In genomic region chr3:79517766-79518413, GRCh38 we compare ENCODE assay signal across 9 cellular contexts.
A peak's percentile ranks its signal among the peaks of the same experiment; 100 is the strongest.
DNase-seq lines count a peak whose midpoint lies in the region; ATAC-seq, FAIRE-seq and TF ChIP-seq lines count a peak whose summit lies in the region.
"Had no signal": no experiment of that assay in that cellular context is flagged by ENCODE, and none has a peak within 500 bp of the region (broad histone marks: within the 10 kb centered on the region; RNA-seq: fewer than 3 reads in every experiment).

No MANE protein-coding gene starts in this region.

- 24% methylated on average over 2 of the region's 2 CpGs for WGBS in SK-N-SH (ENCODE audit: low lambda C conversion rate)

- H3K9ac ChIP-seq in SK-N-SH: no peak overlapping the region
- H3K9ac ChIP-seq: parathyroid adenoma had no signal

- TF ChIP-seq EP300 in SK-N-SH (IDR thresholded peaks at IDR 0.05; ENCODE audit: borderline replicate concordance in 1 of 2, low read depth in 1 of 2, low read length in 1 of 2): no peak

- no peaks in the 10 kb centered on the region for H3F3A ChIP-seq in SK-N-SH (replicated peaks; ENCODE audit: insufficient read depth)

- no peak overlapping the region for H3K4me2 ChIP-seq in SK-N-SH

- no peaks in the 10 kb centered on the region for H3K36me3 ChIP-seq in SK-N-SH (replicated peaks in 1 of 2; ENCODE audit: control insufficient read depth in 1 of 2, insufficient read depth in 2 of 2, low read length in 1 of 2)

- no peak overlapping the region for H2AFZ ChIP-seq in SK-N-SH (ENCODE audit: low read depth)
- H2AFZ ChIP-seq: parathyroid adenoma had no signal

- H4K20me1 ChIP-seq in SK-N-SH (ENCODE audit: insufficient read depth): no peaks in the 10 kb centered on the region

- H3K79me2 ChIP-seq in SK-N-SH (ENCODE audit: insufficient read depth): no peaks in the 10 kb centered on the region
- H3K79me2 ChIP-seq: parathyroid adenoma had no signal

- CTCF ChIA-PET in SK-N-SH (lab: Yijun Ruan, JAX): interaction anchor here (0.5 to 4.8 kb wide), 26 partner anchors 9 to 1203 kb away, joined by 3 to 55 read pairs (median 4); no protein-coding TSS in a partner anchor

- H3K27ac ChIP-seq in SK-N-SH (ENCODE audit: low read depth in 2 of 2, low read length in 1 of 2): no peak overlapping the region
- H3K27ac ChIP-seq: parathyroid adenoma had no signal

- peak; percentile 85 for TF ChIP-seq RAD21 in SK-N-SH (IDR thresholded peaks at IDR 0.05; ENCODE audit: low read length)

- no peaks in the 10 kb centered on the region for H3K9me3 ChIP-seq in SK-N-SH

- ATAC-seq in HG02884 (IDR thresholded peaks at IDR 0.05; ENCODE audit: unreplicated experiment): no peak

- TF ChIP-seq CTCF in AG10803 (conservative IDR thresholded peaks at IDR 0.05; ENCODE audit: low read length): peak; percentile 72
- peak; percentile 75 for TF ChIP-seq CTCF in SK-N-SH (IDR thresholded peaks at IDR 0.05)

- FAIRE-seq in GM19239 (lab: Jason Lieb, UNC): no peak

- H3K27me3 ChIP-seq in SK-N-SH (ENCODE audit: insufficient read depth): no peaks in the 10 kb centered on the region

- DNase-seq in AG10803 (ENCODE audit: low read depth) (peak; percentile 25), HCEC 1CT (peak; percentile 16), SK-N-SH (peak; percentile 29), iris pigment epithelial cell (ENCODE audit: low read depth) (peak; percentile 65), mucosa of gallbladder (ENCODE audit: low spot score) (no peak), GM19239 (ENCODE audit: insufficient read length, low spot score) (no peak)
- no peak for DNase-seq in activated T-cell treated with anti-CD3 and anti-CD28 coated beads, Interleukin-2, amount 50 U/mL, for 1 hour

- no peaks in the 10 kb centered on the region for H3K9me2 ChIP-seq in SK-N-SH

- POLR2A ChIA-PET in SK-N-SH (lab: Yijun Ruan, JAX): no interaction called here

- H3K4me1 ChIP-seq in SK-N-SH (ENCODE audit: control insufficient read depth in 1 of 2, insufficient read depth in 2 of 2, low read depth in 1 of 2, low read length in 1 of 2): peaks cover 0 to 16% of the 10 kb centered on the region in 2 experiments; a peak in 2 of 4 replicates
- H3K4me1 ChIP-seq: parathyroid adenoma had no signal

- H3K4me3 ChIP-seq in AG10803 (ENCODE audit: low read length) (no peak overlapping the region), SK-N-SH (ENCODE audit: low read depth in 2 of 2, low read length in 1 of 2) (no peak overlapping the region; a peak in 1 of 4 replicates)

TF ChIP-seq in SK-N-SH, 30 proteins besides CTCF, POLR2A, EP300 and RAD21:
- TF ChIP-seq RCOR1 (IDR thresholded peaks at IDR 0.05; ENCODE audit: low read length): peak; percentile 28; the same call in 1 of the 2 replicates
- no peak for TF ChIP-seq FOSL2 (IDR thresholded peaks at IDR 0.05; ENCODE audit: borderline replicate concordance, low read depth)
- TF ChIP-seq SMC3 (IDR thresholded peaks at IDR 0.05; ENCODE audit: low read depth, low read length): peak; percentile 62

Comparison
In these comparisons a context has a peak if more than half of its experiments do, and no peak if none do; other contexts are left out.
1. DNase-seq: peak in AG10803 (single experiment), HCEC 1CT (single experiment), SK-N-SH (single experiment) and iris pigment epithelial cell (single experiment); none in activated T-cell treated with anti-CD3 and anti-CD28 coated beads, Interleukin-2, amount 50 U/mL, for 1 hour (single experiment), mucosa of gallbladder (single experiment) and GM19239 (single experiment).